ENCODE assay signal across 1 cellular context in genomic region chr10:37857287-37858211, GRCh38.
TF ChIP-seq lines count a peak whose summit lies in the region.

Gene ZNF248 (minus strand): TSS chr10:37857610. CDS start chr10:37856310, 1,300 bp downstream.

TF ChIP-seq in HepG2, 621 proteins besides CTCF, POLR2A, EP300 and RAD21 (continued from another document and continues in another):
- TF ChIP-seq, protein P1, sequence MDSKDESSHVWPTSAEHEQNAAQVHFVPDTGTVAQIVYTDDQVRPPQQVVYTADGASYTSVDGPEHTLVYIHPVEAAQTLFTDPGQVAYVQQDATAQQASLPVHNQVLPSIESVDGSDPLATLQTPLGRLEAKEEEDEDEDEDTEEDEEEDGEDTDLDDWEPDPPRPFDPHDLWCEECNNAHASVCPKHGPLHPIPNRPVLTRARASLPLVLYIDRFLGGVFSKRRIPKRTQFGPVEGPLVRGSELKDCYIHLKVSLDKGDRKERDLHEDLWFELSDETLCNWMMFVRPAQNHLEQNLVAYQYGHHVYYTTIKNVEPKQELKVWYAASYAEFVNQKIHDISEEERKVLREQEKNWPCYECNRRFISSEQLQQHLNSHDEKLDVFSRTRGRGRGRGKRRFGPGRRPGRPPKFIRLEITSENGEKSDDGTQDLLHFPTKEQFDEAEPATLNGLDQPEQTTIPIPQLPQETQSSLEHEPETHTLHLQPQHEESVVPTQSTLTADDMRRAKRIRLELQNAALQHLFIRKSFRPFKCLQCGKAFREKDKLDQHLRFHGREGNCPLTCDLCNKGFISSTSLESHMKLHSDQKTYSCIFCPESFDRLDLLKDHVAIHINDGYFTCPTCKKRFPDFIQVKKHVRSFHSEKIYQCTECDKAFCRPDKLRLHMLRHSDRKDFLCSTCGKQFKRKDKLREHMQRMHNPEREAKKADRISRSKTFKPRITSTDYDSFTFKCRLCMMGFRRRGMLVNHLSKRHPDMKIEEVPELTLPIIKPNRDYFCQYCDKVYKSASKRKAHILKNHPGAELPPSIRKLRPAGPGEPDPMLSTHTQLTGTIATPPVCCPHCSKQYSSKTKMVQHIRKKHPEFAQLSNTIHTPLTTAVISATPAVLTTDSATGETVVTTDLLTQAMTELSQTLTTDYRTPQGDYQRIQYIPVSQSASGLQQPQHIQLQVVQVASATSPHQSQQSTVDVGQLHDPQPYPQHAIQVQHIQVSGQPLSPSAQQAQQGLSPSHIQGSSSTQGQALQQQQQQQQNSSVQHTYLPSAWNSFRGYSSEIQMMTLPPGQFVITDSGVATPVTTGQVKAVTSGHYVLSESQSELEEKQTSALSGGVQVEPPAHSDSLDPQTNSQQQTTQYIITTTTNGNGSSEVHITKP (CRISPR knock-in tag; IDR thresholded peaks at IDR 0.05; ENCODE audit: low read depth) = peak; percentile 38; the same call in 1 of the 2 replicates
- peak; percentile 63; the same call in 1 of the 2 replicates for TF ChIP-seq ZNF335 (CRISPR knock-in tag; IDR thresholded peaks at IDR 0.05)
- TF ChIP-seq ZNF274 (CRISPR knock-in tag; IDR thresholded peaks at IDR 0.05) = peak; percentile 92
- TF ChIP-seq ASH2L (IDR thresholded peaks at IDR 0.05; ENCODE audit: insufficient read length, low read depth, low read length) = peak; percentile 91
- TF ChIP-seq ZNF331 (CRISPR knock-in tag; IDR thresholded peaks at IDR 0.05) = peak; percentile 83
- TF ChIP-seq POGK (CRISPR knock-in tag; conservative IDR thresholded peaks at IDR 0.05) = peak; percentile 93
- TF ChIP-seq STAT6 (CRISPR knock-in tag; IDR thresholded peaks at IDR 0.05; ENCODE audit: borderline replicate concordance) = peak; percentile 30; the same call in 1 of the 2 replicates
- TF ChIP-seq, protein P2, sequence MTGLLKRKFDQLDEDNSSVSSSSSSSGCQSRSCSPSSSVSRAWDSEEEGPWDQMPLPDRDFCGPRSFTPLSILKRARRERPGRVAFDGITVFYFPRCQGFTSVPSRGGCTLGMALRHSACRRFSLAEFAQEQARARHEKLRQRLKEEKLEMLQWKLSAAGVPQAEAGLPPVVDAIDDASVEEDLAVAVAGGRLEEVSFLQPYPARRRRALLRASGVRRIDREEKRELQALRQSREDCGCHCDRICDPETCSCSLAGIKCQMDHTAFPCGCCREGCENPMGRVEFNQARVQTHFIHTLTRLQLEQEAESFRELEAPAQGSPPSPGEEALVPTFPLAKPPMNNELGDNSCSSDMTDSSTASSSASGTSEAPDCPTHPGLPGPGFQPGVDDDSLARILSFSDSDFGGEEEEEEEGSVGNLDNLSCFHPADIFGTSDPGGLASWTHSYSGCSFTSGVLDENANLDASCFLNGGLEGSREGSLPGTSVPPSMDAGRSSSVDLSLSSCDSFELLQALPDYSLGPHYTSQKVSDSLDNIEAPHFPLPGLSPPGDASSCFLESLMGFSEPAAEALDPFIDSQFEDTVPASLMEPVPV (CRISPR knock-in tag; IDR thresholded peaks at IDR 0.05) = peak; percentile 97
- TF ChIP-seq ZBTB38 (CRISPR knock-in tag; IDR thresholded peaks at IDR 0.05) = peak; percentile 82
- no peak for TF ChIP-seq IRF1 (CRISPR knock-in tag; IDR thresholded peaks at IDR 0.05; ENCODE audit: low read depth)
- TF ChIP-seq RXRA (CRISPR knock-in tag; IDR thresholded peaks at IDR 0.05) = peak; percentile 64; the same call in 1 of the 2 replicates
- TF ChIP-seq ZNF737 (CRISPR knock-in tag; IDR thresholded peaks at IDR 0.05; ENCODE audit: borderline replicate concordance) = no peak
- TF ChIP-seq ZNF644 (CRISPR knock-in tag; IDR thresholded peaks at IDR 0.05; ENCODE audit: low read depth) = no peak
- no peak for TF ChIP-seq RBAK (CRISPR knock-in tag; IDR thresholded peaks at IDR 0.05)
- TF ChIP-seq SATB2 (CRISPR knock-in tag; IDR thresholded peaks at IDR 0.05) = peak; percentile 80; the same call in 1 of the 2 replicates
- TF ChIP-seq ZNF276 (CRISPR knock-in tag; IDR thresholded peaks at IDR 0.05; ENCODE audit: low read depth) = peak; percentile 66; the same call in 1 of the 2 replicates
- TF ChIP-seq, protein P3, sequence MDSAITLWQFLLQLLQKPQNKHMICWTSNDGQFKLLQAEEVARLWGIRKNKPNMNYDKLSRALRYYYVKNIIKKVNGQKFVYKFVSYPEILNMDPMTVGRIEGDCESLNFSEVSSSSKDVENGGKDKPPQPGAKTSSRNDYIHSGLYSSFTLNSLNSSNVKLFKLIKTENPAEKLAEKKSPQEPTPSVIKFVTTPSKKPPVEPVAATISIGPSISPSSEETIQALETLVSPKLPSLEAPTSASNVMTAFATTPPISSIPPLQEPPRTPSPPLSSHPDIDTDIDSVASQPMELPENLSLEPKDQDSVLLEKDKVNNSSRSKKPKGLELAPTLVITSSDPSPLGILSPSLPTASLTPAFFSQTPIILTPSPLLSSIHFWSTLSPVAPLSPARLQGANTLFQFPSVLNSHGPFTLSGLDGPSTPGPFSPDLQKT (CRISPR knock-in tag; IDR thresholded peaks at IDR 0.05; ENCODE audit: borderline replicate concordance) = no peak
- TF ChIP-seq, protein P4, sequence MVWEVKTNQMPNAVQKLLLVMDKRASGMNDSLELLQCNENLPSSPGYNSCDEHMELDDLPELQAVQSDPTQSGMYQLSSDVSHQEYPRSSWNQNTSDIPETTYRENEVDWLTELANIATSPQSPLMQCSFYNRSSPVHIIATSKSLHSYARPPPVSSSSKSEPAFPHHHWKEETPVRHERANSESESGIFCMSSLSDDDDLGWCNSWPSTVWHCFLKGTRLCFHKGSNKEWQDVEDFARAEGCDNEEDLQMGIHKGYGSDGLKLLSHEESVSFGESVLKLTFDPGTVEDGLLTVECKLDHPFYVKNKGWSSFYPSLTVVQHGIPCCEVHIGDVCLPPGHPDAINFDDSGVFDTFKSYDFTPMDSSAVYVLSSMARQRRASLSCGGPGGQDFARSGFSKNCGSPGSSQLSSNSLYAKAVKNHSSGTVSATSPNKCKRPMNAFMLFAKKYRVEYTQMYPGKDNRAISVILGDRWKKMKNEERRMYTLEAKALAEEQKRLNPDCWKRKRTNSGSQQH (CRISPR knock-in tag; IDR thresholded peaks at IDR 0.05; ENCODE audit: low read depth) = peak; percentile 32; the same call in 1 of the 2 replicates
- TF ChIP-seq CHD4 (IDR thresholded peaks at IDR 0.05; ENCODE audit: borderline replicate concordance, low read length) = no peak
- TF ChIP-seq ZNF264 (CRISPR knock-in tag; IDR thresholded peaks at IDR 0.05) = peak; percentile 84
- no peak for TF ChIP-seq NBN (conservative IDR thresholded peaks at IDR 0.05)
- peak; percentile 96 for TF ChIP-seq ZNF772 (CRISPR knock-in tag; IDR thresholded peaks at IDR 0.05)
- peak; percentile 85; the same call in 1 of the 2 replicates for TF ChIP-seq GLI4 (CRISPR knock-in tag; IDR thresholded peaks at IDR 0.05; ENCODE audit: borderline replicate concordance)
- TF ChIP-seq DMAP1 (CRISPR knock-in tag; IDR thresholded peaks at IDR 0.05) = peak; percentile 89
- TF ChIP-seq ZNF430 (CRISPR knock-in tag; IDR thresholded peaks at IDR 0.05) = peak; percentile 98
- no peak for TF ChIP-seq RELA (CRISPR knock-in tag; IDR thresholded peaks at IDR 0.05)
- no peak; the same call in 1 of the 2 replicates for TF ChIP-seq ZNF136 (CRISPR knock-in tag; IDR thresholded peaks at IDR 0.05; ENCODE audit: low read depth)
- no peak for TF ChIP-seq U2AF2 (IDR thresholded peaks at IDR 0.05; ENCODE audit: low read depth, low read length)
- peak; percentile 75 for TF ChIP-seq TAF15 (IDR thresholded peaks at IDR 0.05; ENCODE audit: low read depth, low read length, poor library complexity, severe bottlenecking)
- peak; percentile 93; the same call in 1 of the 2 replicates for TF ChIP-seq KLF13 (CRISPR knock-in tag; IDR thresholded peaks at IDR 0.05)
- TF ChIP-seq ZBTB33 (CRISPR knock-in tag; IDR thresholded peaks at IDR 0.05) = peak; percentile 31
- peak; percentile 71 for TF ChIP-seq PAXIP1 (CRISPR knock-in tag; conservative IDR thresholded peaks at IDR 0.05)
- TF ChIP-seq ZNF674 (CRISPR knock-in tag; IDR thresholded peaks at IDR 0.05; ENCODE audit: low read depth) = no peak
